In the genomic region with DNA sequence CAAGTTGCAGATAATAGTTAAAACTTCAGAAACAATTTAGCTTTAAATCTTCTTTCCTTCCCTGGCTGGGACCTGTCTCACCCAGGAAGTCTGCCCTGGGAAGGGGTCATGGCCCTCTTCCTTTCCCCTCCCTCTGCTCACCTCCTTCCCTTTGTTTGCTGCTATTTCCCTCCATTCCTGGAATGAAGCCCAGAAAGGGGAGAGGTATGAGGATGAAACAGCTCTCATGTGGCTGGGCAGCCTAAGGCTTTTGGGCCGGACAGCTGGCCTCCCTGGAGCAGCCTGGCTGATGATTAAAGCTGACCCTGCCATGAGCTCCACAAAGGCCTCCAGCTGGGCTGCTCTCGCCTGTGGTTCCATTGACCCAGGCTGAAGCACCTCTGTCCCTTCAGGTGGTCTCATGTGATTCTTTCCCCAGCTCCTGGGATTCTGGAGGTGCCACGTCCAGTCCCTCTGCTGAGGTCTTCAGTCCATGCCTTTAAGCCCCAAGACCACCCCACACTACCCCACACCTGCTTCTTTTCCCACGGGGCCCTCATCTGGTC, we compare ENCODE assay signal across 10 cellular contexts.
DNase-seq lines count a peak whose midpoint lies in the region; ATAC-seq and TF ChIP-seq lines count a peak whose summit lies in the region.
"Had no signal": no experiment of that assay in that cellular context is flagged by ENCODE, and none has a peak within 500 bp of the region (broad histone marks: within the 10 kb centered on the region; RNA-seq: fewer than 3 reads in every experiment).

No MANE protein-coding gene starts in this region.

- H3K27ac Mint-ChIP-seq in activated naive CD4-positive, alpha-beta T cell treated with anti-CD3 and anti-CD28 coated beads, Interleukin-2, amount 50 U/mL, for 24 hours: peak overlapping the region; percentile 95
- no peak overlapping the region for H3K27ac Mint-ChIP-seq in activated naive CD4-positive, alpha-beta T cell treated with anti-CD3 and anti-CD28 coated beads, Interleukin-2, amount 10 ng/mL, durations not matched to agents 7 days and 5 days
- peak overlapping the region; percentile 87 for H3K27ac Mint-ChIP-seq in activated CD8-positive, alpha-beta T cell treated with anti-CD3 and anti-CD28 coated beads for 36 hours

- no peaks in the 10 kb centered on the region for H3K9me3 Mint-ChIP-seq in activated naive CD4-positive, alpha-beta T cell treated with anti-CD3 and anti-CD28 coated beads, Interleukin-2, amount 50 U/mL, for 24 hours
- H3K9me3 Mint-ChIP-seq in activated naive CD4-positive, alpha-beta T cell treated with anti-CD3 and anti-CD28 coated beads, Interleukin-2, amount 10 ng/mL, durations not matched to agents 7 days and 5 days: peaks cover 15% of the 10 kb centered on the region
- peaks cover 13% of the 10 kb centered on the region for H3K9me3 Mint-ChIP-seq in activated CD8-positive, alpha-beta T cell treated with anti-CD3 and anti-CD28 coated beads for 36 hours

- no peaks in the 10 kb centered on the region for H3K27me3 ChIP-seq in suprapubic skin

- no peak for DNase-seq in activated naive CD4-positive, alpha-beta T cell treated with anti-CD3 and anti-CD28 coated beads, Interleukin-2, amount 10 ng/mL, durations not matched to agents 7 days and 5 days
- DNase-seq in activated CD8-positive, alpha-beta T cell treated with anti-CD3 and anti-CD28 coated beads for 36 hours: no peak
- DNase-seq in iPS-NIHi11 (ENCODE audit: low spot score) (peak; percentile 39), suprapubic skin (ENCODE audit: low spot score in 2 of 2) (no peak), hypothalamus (lab: John Stamatoyannopoulos, UW) (no peak)
- DNase-seq in central memory CD4-positive, alpha-beta T cell: no peak
- DNase-seq in stimulated activated CD8-positive, alpha-beta memory T cell treated with anti-CD3 and anti-CD28 coated beads, Interleukin-4, amount 100 ng/mL, for 48 hours: no peak
- DNase-seq: activated CD4-positive, alpha-beta T cell treated with anti-CD3 and anti-CD28 coated beads, Interleukin-2, amount 50 U/mL, for 4 hours had no signal

- no peak overlapping the region for H3K4me3 ChIP-seq in suprapubic skin

- peaks cover 2% of the 10 kb centered on the region for H3K36me3 Mint-ChIP-seq in activated naive CD4-positive, alpha-beta T cell treated with anti-CD3 and anti-CD28 coated beads, Interleukin-2, amount 50 U/mL, for 24 hours
- H3K36me3 Mint-ChIP-seq in activated naive CD4-positive, alpha-beta T cell treated with anti-CD3 and anti-CD28 coated beads, Interleukin-2, amount 10 ng/mL, durations not matched to agents 7 days and 5 days: peaks cover 16% of the 10 kb centered on the region
- H3K36me3 Mint-ChIP-seq in activated CD8-positive, alpha-beta T cell treated with anti-CD3 and anti-CD28 coated beads for 36 hours (ENCODE audit: low read depth): peaks cover 12% of the 10 kb centered on the region

- no peak for TF ChIP-seq EP300 in suprapubic skin (IDR thresholded peaks at IDR 0.05)

- no peaks in the 10 kb centered on the region for H3K36me3 ChIP-seq in suprapubic skin

- H3K9me3 ChIP-seq in suprapubic skin: no peaks in the 10 kb centered on the region

- peaks cover 87% of the 10 kb centered on the region for H3K4me1 Mint-ChIP-seq in activated naive CD4-positive, alpha-beta T cell treated with anti-CD3 and anti-CD28 coated beads, Interleukin-2, amount 50 U/mL, for 24 hours
- H3K4me1 Mint-ChIP-seq in activated naive CD4-positive, alpha-beta T cell treated with anti-CD3 and anti-CD28 coated beads, Interleukin-2, amount 10 ng/mL, durations not matched to agents 7 days and 5 days: peaks cover 71% of the 10 kb centered on the region
- peaks cover 68% of the 10 kb centered on the region for H3K4me1 Mint-ChIP-seq in activated CD8-positive, alpha-beta T cell treated with anti-CD3 and anti-CD28 coated beads for 36 hours (ENCODE audit: low read depth)

- intact Hi-C loops in activated CD8-positive, alpha-beta T cell treated with anti-CD3 and anti-CD28 coated beads for 36 hours (cut with micrococcal nuclease): no loop called here

- H3K27ac ChIP-seq in suprapubic skin: peak overlapping the region; percentile 89
- H3K27ac ChIP-seq: C4-2B had no signal

- POLR2A ChIA-PET in activated CD8-positive, alpha-beta T cell treated with anti-CD3 and anti-CD28 coated beads for 36 hours (lab: Charles Lee): interaction anchor here (0.9 to 2.0 kb wide), 5 partner anchors 9 to 30 kb away, joined by 3 to 20 read pairs (median 5); no protein-coding TSS in a partner anchor

- H3K27me3 Mint-ChIP-seq in activated naive CD4-positive, alpha-beta T cell treated with anti-CD3 and anti-CD28 coated beads, Interleukin-2, amount 50 U/mL, for 24 hours: no peaks in the 10 kb centered on the region
- no peaks in the 10 kb centered on the region for H3K27me3 Mint-ChIP-seq in activated naive CD4-positive, alpha-beta T cell treated with anti-CD3 and anti-CD28 coated beads, Interleukin-2, amount 10 ng/mL, durations not matched to agents 7 days and 5 days
- H3K27me3 Mint-ChIP-seq in activated CD8-positive, alpha-beta T cell treated with anti-CD3 and anti-CD28 coated beads for 36 hours: no peaks in the 10 kb centered on the region

- no peak for TF ChIP-seq POLR2A in suprapubic skin (IDR thresholded peaks at IDR 0.05)

- no peak overlapping the region for H3K4me3 Mint-ChIP-seq in activated naive CD4-positive, alpha-beta T cell treated with anti-CD3 and anti-CD28 coated beads, Interleukin-2, amount 50 U/mL, for 24 hours
- H3K4me3 Mint-ChIP-seq in activated naive CD4-positive, alpha-beta T cell treated with anti-CD3 and anti-CD28 coated beads, Interleukin-2, amount 10 ng/mL, durations not matched to agents 7 days and 5 days: no peak overlapping the region
- H3K4me3 Mint-ChIP-seq in activated CD8-positive, alpha-beta T cell treated with anti-CD3 and anti-CD28 coated beads for 36 hours: no peak overlapping the region

- 81% methylated on average over 4 of the region's 4 CpGs for WGBS in suprapubic skin

- H3K4me1 ChIP-seq in suprapubic skin: peaks cover 38% of the 10 kb centered on the region

- TF ChIP-seq CTCF in activated CD8-positive, alpha-beta T cell treated with anti-CD3 and anti-CD28 coated beads for 36 hours (IDR thresholded peaks at IDR 0.05): no peak
- TF ChIP-seq CTCF in suprapubic skin (IDR thresholded peaks at IDR 0.05): no peak

- CTCF ChIA-PET in activated naive CD4-positive, alpha-beta T cell treated with anti-CD3 and anti-CD28 coated beads, Interleukin-2, amount 10 ng/mL, durations not matched to agents 7 days and 5 days (lab: Charles Lee): interaction anchor here (0.8 to 1.5 kb wide), 4 partner anchors 30 to 100 kb away, joined by 3 to 4 read pairs (median 4); no protein-coding TSS in a partner anchor
- CTCF ChIA-PET in activated CD8-positive, alpha-beta T cell treated with anti-CD3 and anti-CD28 coated beads for 36 hours (lab: Charles Lee): interaction anchor here (0.8 to 4.8 kb wide), 4 partner anchors 13 to 31 kb away, joined by 3 to 22 read pairs (median 6); no protein-coding TSS in a partner anchor

- no peak for ATAC-seq in activated CD8-positive, alpha-beta T cell treated with anti-CD3 and anti-CD28 coated beads for 36 hours
